9 cellular contexts compared by ENCODE assay signal in the genomic region with DNA sequence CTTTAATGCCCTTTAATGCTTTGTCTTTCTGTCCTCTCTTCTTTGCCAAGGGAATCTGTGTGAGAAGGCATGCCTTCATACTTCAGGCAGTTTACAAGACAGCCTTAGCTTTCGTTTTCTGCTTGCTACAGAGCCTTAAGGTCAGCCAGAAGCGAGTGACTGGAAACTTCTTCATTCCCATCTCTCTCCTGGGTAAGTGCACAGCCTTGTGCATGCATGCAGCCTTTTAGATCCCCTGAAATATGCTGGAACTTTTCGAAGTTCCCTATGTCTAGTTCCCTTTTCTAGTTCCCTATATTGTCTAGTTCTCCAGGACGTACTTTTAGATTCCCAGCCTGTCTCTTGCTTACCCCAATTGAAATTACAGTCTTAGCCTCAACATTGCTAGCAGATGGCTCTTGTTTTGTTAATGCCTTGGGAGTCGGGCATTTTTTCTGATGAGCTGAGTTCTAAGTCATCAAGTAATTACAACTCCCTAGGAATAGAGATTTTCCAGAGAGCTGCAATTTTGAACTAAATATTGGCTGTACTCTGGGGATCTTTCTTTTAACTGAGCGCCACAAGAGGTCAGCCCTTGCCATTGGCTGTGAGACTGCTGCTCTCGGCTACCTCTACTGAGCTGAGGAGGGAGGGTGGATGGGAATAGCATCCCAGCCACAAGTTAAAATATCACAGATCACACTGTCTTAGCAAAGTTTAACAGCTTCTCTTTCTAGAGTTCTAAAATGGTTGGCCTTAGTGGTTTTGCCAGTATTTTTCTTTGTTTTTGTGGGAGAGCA. TPM values are rescaled to one million over a fixed set of nuclear protein-coding genes. Genes with fewer than 3 reads are reported as not detected.
DNase-seq lines count a peak whose midpoint lies in the region; ATAC-seq, FAIRE-seq and TF ChIP-seq lines count a peak whose summit lies in the region.
"Had no signal": no experiment of that assay in that cellular context is flagged by ENCODE, and none has a peak within 500 bp of the region (broad histone marks: within the 10 kb centered on the region; RNA-seq: fewer than 3 reads in every experiment).

No MANE protein-coding gene starts in this region.

- FAIRE-seq in HTR-8/SVneo (lab: Jason Lieb, UNC) = peak; percentile 42

- intact Hi-C loops in activated T-helper 2 cell treated with anti-CD3 and anti-CD28 coated beads, Interferon-gamma antibody, Interleukin-2, Interleukin-4, amounts not matched to agents 10 μg/mL and 5 μg/mL and 100 μg/mL, durations not matched to agents 14 hours and 24 hours and 36 hours (cut with micrococcal nuclease) = no loop called here
- intact Hi-C loops in heart right ventricle (cut with DNase I) = loop anchor here in 8 of 10 donors (2.0 to 10.0 kb wide), 7 partner anchors 21 to 65 kb away; partner anchors contain the start of gene PPM1D (in 1 of the 8)

- WGBS in heart right ventricle, 2 donors = 19 to 22% methylated on average over 7 of the region's 7 CpGs

- H3K4me1 ChIP-seq in heart right ventricle (peaks cover 0 to 54% (median 18%) of the 10 kb centered on the region in 9 donors), rectal smooth muscle tissue (ENCODE audit: control insufficient read depth, insufficient read depth, low read length) (no peaks in the 10 kb centered on the region)

- no peaks in the 10 kb centered on the region for H3K36me3 Mint-ChIP-seq in activated T-helper 2 cell treated with anti-CD3 and anti-CD28 coated beads, Interferon-gamma antibody, Interleukin-2, Interleukin-4, amounts not matched to agents 10 μg/mL and 5 μg/mL and 100 μg/mL, durations not matched to agents 14 hours and 24 hours and 36 hours (ENCODE audit: low read depth)

- DNase-seq in DMS53 (lab: John Stamatoyannopoulos, UW) = peak; percentile 9
- no peak for DNase-seq in DMS53 treated with DMSO at 0.1 percent for 48 hours (lab: John Stamatoyannopoulos, UW; ENCODE audit: unreplicated experiment)
- no peak for DNase-seq in HTR-8/SVneo (ENCODE audit: insufficient read length, low spot score)
- DNase-seq in activated T-helper 2 cell treated with anti-CD3 and anti-CD28 coated beads, Interferon-gamma antibody, Interleukin-2, Interleukin-4, amounts not matched to agents 10 μg/mL and 5 μg/mL and 100 μg/mL, durations not matched to agents 14 hours and 24 hours and 36 hours (ENCODE audit: low spot score) = no peak
- DNase-seq in heart right ventricle = peak in 1 of 2 donors; percentile 43
- DNase-seq in stimulated activated CD4-positive, alpha-beta T cell treated with anti-CD3 and anti-CD28 coated beads, Interleukin-4, amount 100 ng/mL, for 24 hours = no peak

- H3K9me3 ChIP-seq in heart right ventricle = no peaks in the 10 kb centered on the region
- H3K9me3 ChIP-seq: BLaER1 treated with 17β-estradiol and CSF1 and Interleukin-3, amounts not matched to agents 10 nM and 100 nM had no signal

- H3K4me1 Mint-ChIP-seq in activated T-helper 2 cell treated with anti-CD3 and anti-CD28 coated beads, Interferon-gamma antibody, Interleukin-2, Interleukin-4, amounts not matched to agents 10 μg/mL and 5 μg/mL and 100 μg/mL, durations not matched to agents 14 hours and 24 hours and 36 hours (ENCODE audit: low read depth) = peaks cover 7% of the 10 kb centered on the region

- H3K27me3 ChIP-seq in heart right ventricle = no peaks in the 10 kb centered on the region
- no peaks in the 10 kb centered on the region for H3K27me3 ChIP-seq in rectal smooth muscle tissue (ENCODE audit: control insufficient read depth, insufficient read depth, low read length)
- H3K27me3 ChIP-seq: BLaER1 treated with 17β-estradiol and CSF1 and Interleukin-3, amounts not matched to agents 10 nM and 100 nM had no signal

- peak overlapping the region; percentile 73 for H3K4me3 Mint-ChIP-seq in activated T-helper 2 cell treated with anti-CD3 and anti-CD28 coated beads, Interferon-gamma antibody, Interleukin-2, Interleukin-4, amounts not matched to agents 10 μg/mL and 5 μg/mL and 100 μg/mL, durations not matched to agents 14 hours and 24 hours and 36 hours (ENCODE audit: low read depth)

- peaks cover 8% of the 10 kb centered on the region for H3K27me3 Mint-ChIP-seq in activated T-helper 2 cell treated with anti-CD3 and anti-CD28 coated beads, Interferon-gamma antibody, Interleukin-2, Interleukin-4, amounts not matched to agents 10 μg/mL and 5 μg/mL and 100 μg/mL, durations not matched to agents 14 hours and 24 hours and 36 hours (ENCODE audit: low read depth)

- no peak overlapping the region for H3K9ac ChIP-seq in rectal smooth muscle tissue (ENCODE audit: low read length)

- H3K4me3 ChIP-seq in heart right ventricle (peak overlapping the region in 8 of 10 donors; percentile 27 to 56 (median 44)), rectal smooth muscle tissue (ENCODE audit: low read length) (peak overlapping the region; percentile 47)

- H3K27ac ChIP-seq in heart right ventricle = peak overlapping the region; percentile 20 to 85 (median 64)
- H3K27ac ChIP-seq in rectal smooth muscle tissue (ENCODE audit: low read depth, low read length) = peak overlapping the region; percentile 65

- TF ChIP-seq CTCF in heart right ventricle (IDR thresholded peaks at IDR 0.05) = peak in 7 of 9 donors; percentile 25 to 68 (median 51)

- H3K36me3 ChIP-seq in heart right ventricle (no peaks in the 10 kb centered on the region), rectal smooth muscle tissue (ENCODE audit: control insufficient read depth, insufficient read depth, low read length) (no peaks in the 10 kb centered on the region)
- H3K36me3 ChIP-seq: BLaER1 treated with 17β-estradiol and CSF1 and Interleukin-3, amounts not matched to agents 10 nM and 100 nM had no signal

- ATAC-seq in heart right ventricle (peak; percentile 62 to 90 (median 86)), HG02623 (IDR thresholded peaks at IDR 0.05; ENCODE audit: unreplicated experiment) (no peak)

- H3K9me3 Mint-ChIP-seq in activated T-helper 2 cell treated with anti-CD3 and anti-CD28 coated beads, Interferon-gamma antibody, Interleukin-2, Interleukin-4, amounts not matched to agents 10 μg/mL and 5 μg/mL and 100 μg/mL, durations not matched to agents 14 hours and 24 hours and 36 hours = no peaks in the 10 kb centered on the region

- H3K27ac Mint-ChIP-seq in activated T-helper 2 cell treated with anti-CD3 and anti-CD28 coated beads, Interferon-gamma antibody, Interleukin-2, Interleukin-4, amounts not matched to agents 10 μg/mL and 5 μg/mL and 100 μg/mL, durations not matched to agents 14 hours and 24 hours and 36 hours = no peak overlapping the region

RNA-seq across cellular contexts. Expression of gene PPM1D, which starts 22.7 kb away (rescaled TPM):
- 14.9 and 15.1 TPM in 2 replicates for total RNA-seq in activated T-helper 2 cell treated with anti-CD3 and anti-CD28 coated beads, Interferon-gamma antibody, Interleukin-2, Interleukin-4, amounts not matched to agents 10 μg/mL and 5 μg/mL and 100 μg/mL, durations not matched to agents 14 hours and 24 hours and 36 hours
- total RNA-seq in heart right ventricle = 10 to 100 TPM in 2 of 10 donors, 1 to 10 TPM in 8; 4.5 to 10.6 (median 7.8) TPM
- 1 to 10 TPM; 3.1 to 4.0 TPM for polyA plus RNA-seq in heart right ventricle

RNA-seq across cellular contexts. Expression of gene APPBP2, which starts 51.3 kb away (rescaled TPM):
- total RNA-seq in activated T-helper 2 cell treated with anti-CD3 and anti-CD28 coated beads, Interferon-gamma antibody, Interleukin-2, Interleukin-4, amounts not matched to agents 10 μg/mL and 5 μg/mL and 100 μg/mL, durations not matched to agents 14 hours and 24 hours and 36 hours = 23.2 and 26.9 TPM in 2 replicates
- 10 to 100 TPM; 12.5 to 22.8 (median 17.9) TPM for total RNA-seq in heart right ventricle
- 1 to 10 TPM; 4.6 to 4.9 TPM for polyA plus RNA-seq in heart right ventricle
